Comparison of ENCODE assay signal across 19 cellular contexts in genomic region chr17:14325618-14326167, GRCh38.
"Had no signal": no experiment of that assay in that cellular context is flagged by ENCODE, and none has a peak within 500 bp of the region (broad histone marks: within the 10 kb centered on the region; RNA-seq: fewer than 3 reads in every experiment).

No MANE protein-coding gene starts in this region.

- H3K27ac Mint-ChIP-seq: activated CD8-positive, alpha-beta memory T cell treated with anti-CD3 and anti-CD28 coated beads, Interleukin-2, amount 10 ng/mL, durations not matched to agents 7 days and 5 days; activated T-cell treated with anti-CD3 and anti-CD28 coated beads, Interleukin-2, amount 50 U/mL, for 24 hours; stimulated activated memory B cell treated with anti-CD40 and anti-IgM and Interleukin-4, amounts not matched to agents 10 μg/mL and 1 μg/mL and 100 μg/mL, for 72 hours; T-helper 2 cell treated with Interferon-gamma antibody and Interleukin-4, amounts not matched to agents 5 μg/mL and 100 μg/mL, for 36 hours had no signal

- H3K9me3 ChIP-seq: heart left ventricle, spleen, tibial nerve, vagina had no signal

- H3K27me3 Mint-ChIP-seq: activated CD8-positive, alpha-beta memory T cell treated with anti-CD3 and anti-CD28 coated beads, Interleukin-2, amount 10 ng/mL, durations not matched to agents 7 days and 5 days; activated T-cell treated with anti-CD3 and anti-CD28 coated beads, Interleukin-2, amount 50 U/mL, for 24 hours had no signal

- H3K36me3 ChIP-seq: cardiac muscle cell, heart left ventricle, spleen, tibial nerve, vagina had no signal

- H3K27ac ChIP-seq: cardiac muscle cell, heart left ventricle, spleen, tibial nerve, vagina had no signal

- H3K27me3 ChIP-seq: cardiac muscle cell, heart left ventricle, spleen, tibial nerve, vagina had no signal

- H3K4me3 ChIP-seq: cardiac muscle cell, heart left ventricle, spleen, tibial nerve, vagina had no signal

- H3K4me1 ChIP-seq: tibial nerve, vagina had no signal

- ATAC-seq: activated CD8-positive, alpha-beta memory T cell treated with anti-CD3 and anti-CD28 coated beads, Interleukin-2, amount 10 ng/mL, durations not matched to agents 7 days and 5 days; heart left ventricle; left ventricle myocardium superior; right cardiac atrium; stimulated activated memory B cell treated with anti-CD40 and anti-IgM and Interleukin-4, amounts not matched to agents 10 μg/mL and 1 μg/mL and 100 μg/mL, for 72 hours had no signal

- FAIRE-seq: astrocyte, frontal cortex, keratinocyte had no signal

- H3K9me3 Mint-ChIP-seq: T-helper 2 cell treated with Interferon-gamma antibody and Interleukin-4, amounts not matched to agents 5 μg/mL and 100 μg/mL, for 36 hours had no signal

- DNase-seq: activated CD4-positive, alpha-beta T cell treated with anti-CD3 and anti-CD28 coated beads for 1 hour; activated CD4-positive, alpha-beta T cell treated with anti-CD3 and anti-CD28 coated beads, Interleukin-2, amount 50 U/mL, for 48 hours; activated CD8-positive, alpha-beta memory T cell treated with anti-CD3 and anti-CD28 coated beads, Interleukin-2, amount 10 ng/mL, durations not matched to agents 7 days and 5 days; activated T-cell treated with anti-CD3 and anti-CD28 coated beads, Interleukin-2, amount 50 U/mL, for 24 hours; effector CD4-positive, alpha-beta T cell; heart left ventricle; left ventricle myocardium superior; nucleus accumbens; right cardiac atrium; spleen; stimulated activated CD4-positive, alpha-beta T cell treated with anti-CD3 and anti-CD28 coated beads, Interleukin-1b, Interleukin-23, amount 100 ng/mL, for 48 hours had no signal

- H3K4me3 Mint-ChIP-seq: activated CD8-positive, alpha-beta memory T cell treated with anti-CD3 and anti-CD28 coated beads, Interleukin-2, amount 10 ng/mL, durations not matched to agents 7 days and 5 days; activated T-cell treated with anti-CD3 and anti-CD28 coated beads, Interleukin-2, amount 50 U/mL, for 24 hours; stimulated activated memory B cell treated with anti-CD40 and anti-IgM and Interleukin-4, amounts not matched to agents 10 μg/mL and 1 μg/mL and 100 μg/mL, for 72 hours; T-helper 2 cell treated with Interferon-gamma antibody and Interleukin-4, amounts not matched to agents 5 μg/mL and 100 μg/mL, for 36 hours had no signal
